In genomic region chr6:149140137-149140909, GRCh38 we compare ENCODE assay signal across 8 cellular contexts.
DNase-seq lines count a peak whose midpoint lies in the region; ATAC-seq and TF ChIP-seq lines count a peak whose summit lies in the region.

No MANE protein-coding gene starts in this region.

- peak overlapping the region; percentile 74 for H3K27ac Mint-ChIP-seq in memory B cell

- H3K27me3 ChIP-seq in dorsolateral prefrontal cortex, result no peaks in the 10 kb centered on the region

- TF ChIP-seq POLR2A in GM18505 (IDR thresholded peaks at IDR 0.05; ENCODE audit: borderline replicate concordance, extremely low read depth, insufficient read depth, insufficient read length), result no peak

- no peaks in the 10 kb centered on the region for H3K36me3 Mint-ChIP-seq in memory B cell

- peak; percentile 71 for DNase-seq in activated CD4-positive, CD25-positive, alpha-beta regulatory T cell treated with anti-CD3 and anti-CD28 coated beads, Interleukin-2, amount 50 U/mL, for 72 hours
- DNase-seq in memory B cell (ENCODE audit: low spot score in 2 of 2) (peak; percentile 29 to 37), Right ventricle myocardium superior (no peak), NCI-H1048 (lab: John Stamatoyannopoulos, UW) (no peak), dorsolateral prefrontal cortex (no peak), hypothalamus (lab: John Stamatoyannopoulos, UW) (no peak)

- H3K9me3 Mint-ChIP-seq in memory B cell, result no peaks in the 10 kb centered on the region

- H3K4me3 ChIP-seq in dorsolateral prefrontal cortex, result no peak overlapping the region

- no peaks in the 10 kb centered on the region for H3K27me3 Mint-ChIP-seq in memory B cell

- peak; percentile 75 for ATAC-seq in GM18505 (IDR thresholded peaks at IDR 0.05; ENCODE audit: unreplicated experiment)
- peak; percentile 78 for ATAC-seq in HG02852 (IDR thresholded peaks at IDR 0.05; ENCODE audit: unreplicated experiment)
- peak; percentile 95 for ATAC-seq in memory B cell (ENCODE audit: low read depth)
- no peak for ATAC-seq in Right ventricle myocardium superior (ENCODE audit: poor library complexity)

- TF ChIP-seq CTCF in dorsolateral prefrontal cortex (IDR thresholded peaks at IDR 0.05 in 54 of 56, conservative IDR thresholded peaks at IDR 0.05 in 2 of 56; ENCODE audit: low read depth in 1 of 56, partially characterized antibody in 56 of 56), result no peak

- intact Hi-C loops in Right ventricle myocardium superior (cut with DNase I) (no loop called here), dorsolateral prefrontal cortex (cut with DNase I) (no loop called here)

- peak overlapping the region in 3 of 59 donors; percentile 17 to 29 (median 26) for H3K27ac ChIP-seq in dorsolateral prefrontal cortex

- H3K4me1 Mint-ChIP-seq in memory B cell, result peaks cover 7% of the 10 kb centered on the region

- peak overlapping the region; percentile 9 for H3K4me3 Mint-ChIP-seq in memory B cell

Comparison
In these comparisons a context has a peak if more than half of its experiments do, and no peak if none do; other contexts are left out.
1. DNase-seq: peak in activated CD4-positive, CD25-positive, alpha-beta regulatory T cell treated with anti-CD3 and anti-CD28 coated beads, Interleukin-2, amount 50 U/mL, for 72 hours (single experiment) and memory B cell (2 of 2); none in Right ventricle myocardium superior (single experiment), NCI-H1048 (single experiment), dorsolateral prefrontal cortex (0 of 10) and hypothalamus (0 of 51).